25 cellular contexts compared by ENCODE assay signal in genomic region chr6:347951-348859, GRCh38. TPM values are rescaled to one million over a fixed set of nuclear protein-coding genes. Genes with fewer than 3 reads are reported as not detected.
DNase-seq lines count a peak whose midpoint lies in the region; ATAC-seq and TF ChIP-seq lines count a peak whose summit lies in the region.
"Had no signal": no experiment of that assay in that cellular context is flagged by ENCODE, and none has a peak within 500 bp of the region (broad histone marks: within the 10 kb centered on the region; RNA-seq: fewer than 3 reads in every experiment).

No MANE protein-coding gene starts in this region.

- no peak overlapping the region for H3K56ac ChIP-seq in mesendoderm (ENCODE audit: low read length)
- H3K56ac ChIP-seq in H9 (ENCODE audit: insufficient read length, low read depth, low read length): no peak overlapping the region

- no CpG with 5 or more reads among the region's 27 CpGs for WGBS in mesendoderm (ENCODE audit: extremely low coverage, insufficient coverage, low lambda C conversion rate)
- WGBS in H9 (ENCODE audit: extremely low coverage, insufficient read length, low lambda C conversion rate): no CpG with 5 or more reads among the region's 27 CpGs

- no peak overlapping the region for H3K27ac Mint-ChIP-seq in chondrocyte (ENCODE audit: unreplicated experiment)
- no peak overlapping the region for H3K27ac Mint-ChIP-seq in H9
- H3K27ac Mint-ChIP-seq: CD4-positive, alpha-beta T cell had no signal

- no peak overlapping the region for H4K5ac ChIP-seq in mesendoderm (ENCODE audit: low read length)
- H4K5ac ChIP-seq in H9 (ENCODE audit: insufficient read length, low read depth, low read length): no peak overlapping the region

- H3K4me1 Mint-ChIP-seq in chondrocyte (ENCODE audit: low read depth): no peaks in the 10 kb centered on the region
- peaks cover 8 to 10% of the 10 kb centered on the region in 2 experiments; a peak in 3 of 4 replicates for H3K4me1 Mint-ChIP-seq in H9

- no peak overlapping the region for H3K4ac ChIP-seq in mesendoderm (ENCODE audit: low read depth, low read length)
- H3K4ac ChIP-seq in H9 (ENCODE audit: low read depth, low read length): no peak overlapping the region

- H3T11ph ChIP-seq in H9 (ENCODE audit: low read length): no peak overlapping the region

- no peak for TF ChIP-seq CTCF in chondrocyte (IDR thresholded peaks at IDR 0.05)
- no peak for TF ChIP-seq CTCF in upper lobe of right lung (IDR thresholded peaks at IDR 0.05)
- no peak for TF ChIP-seq CTCF in WERI-Rb-1 (IDR thresholded peaks at IDR 0.05; ENCODE audit: low read depth, low read length)
- no peak for TF ChIP-seq CTCF in H9 (conservative IDR thresholded peaks at IDR 0.05)

- H3K23ac ChIP-seq in mesendoderm (ENCODE audit: low read length): no peak overlapping the region
- H3K23ac ChIP-seq in H9 (ENCODE audit: insufficient read length, low read depth, low read length): no peak overlapping the region

- H3K36me3 ChIP-seq in mesendoderm (ENCODE audit: control insufficient read depth, insufficient read depth, low read length) (no peaks in the 10 kb centered on the region), upper lobe of right lung (peaks cover 22% of the 10 kb centered on the region), WERI-Rb-1 (peaks cover 10% of the 10 kb centered on the region)
- H3K36me3 ChIP-seq: BE2C, HAP-1, SJCRH30 had no signal

- no peak overlapping the region for H3K14ac ChIP-seq in H9 (ENCODE audit: insufficient read depth, low read length)

- H2AFZ ChIP-seq in H9 (ENCODE audit: low read length): no peak overlapping the region

- H3K79me2 ChIP-seq in mesendoderm (ENCODE audit: control insufficient read depth, insufficient read depth, low read length) (no peaks in the 10 kb centered on the region), H9 (ENCODE audit: insufficient read depth, low read length) (no peaks in the 10 kb centered on the region)

- H3K79me1 ChIP-seq in mesendoderm (ENCODE audit: low read length) (no peaks in the 10 kb centered on the region), H9 (ENCODE audit: insufficient read depth, low read depth, low read length, poor library complexity, severe bottlenecking) (no peaks in the 10 kb centered on the region)

- no peak overlapping the region for H2BK12ac ChIP-seq in H9 (ENCODE audit: insufficient read length, low read depth, low read length)

- H2BK120ac ChIP-seq in mesendoderm (ENCODE audit: low read depth, low read length) (no peak overlapping the region), H9 (ENCODE audit: low read depth, low read length, poor library complexity, severe bottlenecking) (no peak overlapping the region)

- H3K27me3 Mint-ChIP-seq in chondrocyte (ENCODE audit: low read depth) (no peaks in the 10 kb centered on the region), H9 (ENCODE audit: low read depth) (peaks cover 2% of the 10 kb centered on the region)
- H3K27me3 Mint-ChIP-seq: CD4-positive, alpha-beta T cell had no signal

- H3K4me3 Mint-ChIP-seq in chondrocyte (ENCODE audit: unreplicated experiment) (no peak overlapping the region), H9 (no peak overlapping the region)
- H3K4me3 Mint-ChIP-seq: CD4-positive, alpha-beta T cell had no signal

- no peak overlapping the region for H2BK20ac ChIP-seq in H9 (ENCODE audit: low read depth, low read length, poor library complexity, severe bottlenecking)

- DNase-seq in cardiac septum (ENCODE audit: low spot score) (peak; percentile 75), left cardiac atrium (no peak), chondrocyte (ENCODE audit: low spot score) (peak; percentile 94), mesendoderm (no peak), upper lobe of right lung (peak; percentile 65), WERI-Rb-1 (no peak), superior temporal gyrus (ENCODE audit: extremely low spot score) (no peak), H9 (no peak)
- DNase-seq: BE2C; Caco-2; CD4-positive, alpha-beta T cell; GDM1; IMR-90; NCI-H1436; NCI-H1930; NCI-H226; NCI-H524; NCI-H82; PC-3; RPMI8226; SJCRH30 had no signal

- no peak overlapping the region for H3K18ac ChIP-seq in mesendoderm (ENCODE audit: low read length)
- H3K18ac ChIP-seq in H9 (ENCODE audit: insufficient read length, low read depth, low read length): no peak overlapping the region

- H3K4me2 ChIP-seq in mesendoderm (ENCODE audit: low read length): no peak overlapping the region
- no peak overlapping the region for H3K4me2 ChIP-seq in H9 (ENCODE audit: insufficient read depth, insufficient read length, low read length)

- peak overlapping the region; percentile 3 for H3K4me3 ChIP-seq in mesendoderm (ENCODE audit: low read length)
- no peak overlapping the region for H3K4me3 ChIP-seq in upper lobe of right lung
- H3K4me3 ChIP-seq in WERI-Rb-1 (ENCODE audit: low read depth, low read length): no peak overlapping the region
- H3K4me3 ChIP-seq: HAP-1, SJCRH30 had no signal

- no peak overlapping the region for H2BK15ac ChIP-seq in mesendoderm (replicated peaks; ENCODE audit: low read depth)
- no peak overlapping the region for H2BK15ac ChIP-seq in H9 (ENCODE audit: low read depth, low read length)

- H3K27ac ChIP-seq in mesendoderm (ENCODE audit: low read depth, low read length) (no peak overlapping the region), upper lobe of right lung (no peak overlapping the region), WERI-Rb-1 (no peak overlapping the region), H9 (ENCODE audit: insufficient read length, low read depth, low read length) (no peak overlapping the region)
- H3K27ac ChIP-seq: SJCRH30 had no signal

- H3K27me3 ChIP-seq in mesendoderm (ENCODE audit: insufficient read depth, low read length, poor library complexity) (no peaks in the 10 kb centered on the region), upper lobe of right lung (no peaks in the 10 kb centered on the region), WERI-Rb-1 (ENCODE audit: insufficient read depth, low read depth, severe bottlenecking) (peaks cover 29% of the 10 kb centered on the region), H9 (ENCODE audit: insufficient read depth, low read length) (no peaks in the 10 kb centered on the region)
- H3K27me3 ChIP-seq: BE2C, SJCRH30 had no signal

- no peaks in the 10 kb centered on the region for H3K4me1 ChIP-seq in mesendoderm (ENCODE audit: control insufficient read depth, low read depth, low read length)
- no peaks in the 10 kb centered on the region for H3K4me1 ChIP-seq in upper lobe of right lung
- no peaks in the 10 kb centered on the region for H3K4me1 ChIP-seq in H9 (ENCODE audit: insufficient read depth, low read length)
- H3K4me1 ChIP-seq: BE2C, Caco-2, HAP-1 had no signal

- no peak for ATAC-seq in left cardiac atrium
- peak; percentile 1 for ATAC-seq in upper lobe of right lung
- ATAC-seq: PC-3 had no signal

- H3K9me3 ChIP-seq in upper lobe of right lung (no peaks in the 10 kb centered on the region), WERI-Rb-1 (ENCODE audit: severe bottlenecking) (no peaks in the 10 kb centered on the region), H9 (ENCODE audit: control insufficient read depth, low read depth, low read length) (peaks cover 80% of the 10 kb centered on the region)
- H3K9me3 ChIP-seq: BE2C, Caco-2, SJCRH30 had no signal

- H3K9me3 Mint-ChIP-seq in chondrocyte (ENCODE audit: low read depth): peaks cover 10% of the 10 kb centered on the region
- H3K9me3 Mint-ChIP-seq in H9: peaks cover 92 to 98% of the 10 kb centered on the region in 2 experiments
- H3K9me3 Mint-ChIP-seq: CD4-positive, alpha-beta T cell had no signal

- H3K9ac ChIP-seq in mesendoderm (ENCODE audit: low read length): no peak overlapping the region
- H3K9ac ChIP-seq in H9 (ENCODE audit: extremely low read depth, insufficient read length, low read length): no peak overlapping the region

- H3K36me3 Mint-ChIP-seq in chondrocyte (ENCODE audit: low read depth): peaks cover 16% of the 10 kb centered on the region
- peaks cover 22 to 48% (median 22%) of the 10 kb centered on the region in 3 experiments for H3K36me3 Mint-ChIP-seq in H9 (ENCODE audit: insufficient read depth in 1 of 3, low read depth in 3 of 3)

- no peak overlapping the region for H4K91ac ChIP-seq in H9 (ENCODE audit: insufficient read length, low read depth, low read length)

- no peaks in the 10 kb centered on the region for H3K23me2 ChIP-seq in H9 (ENCODE audit: insufficient read length, low read depth, low read length, poor library complexity, severe bottlenecking)

- no peaks in the 10 kb centered on the region for H4K20me1 ChIP-seq in H9 (ENCODE audit: control insufficient read depth, insufficient read depth, insufficient read length)

- H4K8ac ChIP-seq in mesendoderm (ENCODE audit: low read depth, low read length): no peak overlapping the region
- no peak overlapping the region for H4K8ac ChIP-seq in H9 (replicated peaks; ENCODE audit: insufficient read length, low read depth, low read length)

- intact Hi-C loops in cardiac septum (cut with DNase I): no loop called here
- intact Hi-C loops in left cardiac atrium (cut with DNase I): no loop called here
- intact Hi-C loops in upper lobe of right lung (cut with DNase I): no loop called here

- H2AK5ac ChIP-seq in mesendoderm (ENCODE audit: low read length): no peak overlapping the region
- no peak overlapping the region for H2AK5ac ChIP-seq in H9 (ENCODE audit: insufficient read length, low read length)

- H2BK5ac ChIP-seq in mesendoderm (ENCODE audit: low read length): no peak overlapping the region
- no peak overlapping the region for H2BK5ac ChIP-seq in H9 (ENCODE audit: insufficient read length, low read length)

RNA-seq across cellular contexts. Expression of gene IRF4, which starts 43.3 kb away (rescaled TPM):
- 0.89 TPM for total RNA-seq in cardiac septum
- 1 to 10 TPM in 1 of 2 donors, under 1 TPM in 1; 0.65 to 1.6 TPM for total RNA-seq in left cardiac atrium
- total RNA-seq in chondrocyte: 0.05 TPM in 1 of 3 replicates, not detected in the others
- 0.91 TPM for polyA plus RNA-seq in mesendoderm (2013, experiment 1 of 2)
- polyA plus RNA-seq in mesendoderm (2013, experiment 2 of 2): 1.1 TPM
- 3.7 TPM for total RNA-seq in upper lobe of right lung
- total RNA-seq in H9 (2021): 0.31 and 0.68 TPM in 2 replicates
- total RNA-seq: A172, Caco-2, HT-29, IMR-90, MCF 10A, SJCRH30 had no signal
- polyA plus RNA-seq: IMR-90 had no signal

RNA-seq across cellular contexts. Expression of gene DUSP22, which starts 55.9 kb away (rescaled TPM):
- 49.2 TPM for total RNA-seq in cardiac septum
- total RNA-seq in left cardiac atrium: 10 to 100 TPM; 53.9 to 57.4 TPM
- total RNA-seq in chondrocyte: 24.6 to 35.8 TPM (median 34.2 TPM) in 3 replicates
- polyA plus RNA-seq in mesendoderm (2013, experiment 1 of 2): 16.9 TPM
- polyA plus RNA-seq in mesendoderm (2013, experiment 2 of 2): 17.6 TPM
- total RNA-seq in upper lobe of right lung: 61.2 TPM
- total RNA-seq in H9 (2021): 25.0 and 25.5 TPM in 2 replicates

Comparison
In these comparisons a context has a peak if more than half of its experiments do, and no peak if none do; other contexts are left out.
1. DNase-seq: peak in cardiac septum (single experiment), chondrocyte (single experiment) and upper lobe of right lung (single experiment); none in left cardiac atrium (single experiment), mesendoderm (single experiment), WERI-Rb-1 (single experiment), superior temporal gyrus (single experiment) and H9 (single experiment).